2 cellular contexts compared by ENCODE assay signal in the genomic region with DNA sequence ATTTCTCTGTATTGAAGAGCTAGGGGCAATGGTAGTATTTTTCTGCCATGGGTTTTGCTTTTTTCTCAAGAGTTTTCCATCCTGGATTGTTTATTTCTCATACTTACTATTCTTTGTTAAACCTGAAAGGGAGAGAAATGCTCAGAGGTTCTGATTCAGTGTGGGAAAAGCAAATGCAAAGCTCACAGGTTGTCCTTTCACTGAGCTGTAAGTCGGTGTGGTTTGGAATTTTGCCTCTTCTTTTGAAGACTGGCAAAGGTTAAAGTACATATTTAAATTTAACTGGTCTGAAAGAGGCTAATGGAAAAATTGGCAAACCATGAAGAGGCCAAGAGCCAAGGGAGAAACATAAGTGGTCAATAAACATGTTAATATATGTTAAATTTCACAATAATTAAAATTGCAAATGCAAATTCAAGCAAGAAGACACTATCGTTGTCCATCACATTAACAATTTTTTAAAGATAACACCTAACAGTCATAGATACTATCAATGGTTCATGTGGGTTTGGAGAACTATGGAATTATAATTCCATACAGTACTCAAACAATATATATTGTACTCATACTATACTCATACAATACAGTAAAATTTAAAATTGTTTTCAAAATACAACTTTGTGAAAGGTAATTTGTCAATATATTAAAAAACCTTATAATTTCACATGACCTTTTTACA.
TF ChIP-seq lines count a peak whose summit lies in the region.

No MANE protein-coding gene starts in this region.

TF ChIP-seq in A549, 52 proteins besides CTCF, POLR2A, EP300 and RAD21 (continued from another document):
- TF ChIP-seq JUN (IDR thresholded peaks at IDR 0.05) (no peak), NFE2L2 (conservative IDR thresholded peaks at IDR 0.05; ENCODE audit: low read length) (no peak), ZNF302 (CRISPR knock-in tag; IDR thresholded peaks at IDR 0.05) (no peak)

TF ChIP-seq in WTC11, 78 proteins besides CTCF, POLR2A, EP300 and RAD21 (continued from another document):
- TF ChIP-seq, protein P1, sequence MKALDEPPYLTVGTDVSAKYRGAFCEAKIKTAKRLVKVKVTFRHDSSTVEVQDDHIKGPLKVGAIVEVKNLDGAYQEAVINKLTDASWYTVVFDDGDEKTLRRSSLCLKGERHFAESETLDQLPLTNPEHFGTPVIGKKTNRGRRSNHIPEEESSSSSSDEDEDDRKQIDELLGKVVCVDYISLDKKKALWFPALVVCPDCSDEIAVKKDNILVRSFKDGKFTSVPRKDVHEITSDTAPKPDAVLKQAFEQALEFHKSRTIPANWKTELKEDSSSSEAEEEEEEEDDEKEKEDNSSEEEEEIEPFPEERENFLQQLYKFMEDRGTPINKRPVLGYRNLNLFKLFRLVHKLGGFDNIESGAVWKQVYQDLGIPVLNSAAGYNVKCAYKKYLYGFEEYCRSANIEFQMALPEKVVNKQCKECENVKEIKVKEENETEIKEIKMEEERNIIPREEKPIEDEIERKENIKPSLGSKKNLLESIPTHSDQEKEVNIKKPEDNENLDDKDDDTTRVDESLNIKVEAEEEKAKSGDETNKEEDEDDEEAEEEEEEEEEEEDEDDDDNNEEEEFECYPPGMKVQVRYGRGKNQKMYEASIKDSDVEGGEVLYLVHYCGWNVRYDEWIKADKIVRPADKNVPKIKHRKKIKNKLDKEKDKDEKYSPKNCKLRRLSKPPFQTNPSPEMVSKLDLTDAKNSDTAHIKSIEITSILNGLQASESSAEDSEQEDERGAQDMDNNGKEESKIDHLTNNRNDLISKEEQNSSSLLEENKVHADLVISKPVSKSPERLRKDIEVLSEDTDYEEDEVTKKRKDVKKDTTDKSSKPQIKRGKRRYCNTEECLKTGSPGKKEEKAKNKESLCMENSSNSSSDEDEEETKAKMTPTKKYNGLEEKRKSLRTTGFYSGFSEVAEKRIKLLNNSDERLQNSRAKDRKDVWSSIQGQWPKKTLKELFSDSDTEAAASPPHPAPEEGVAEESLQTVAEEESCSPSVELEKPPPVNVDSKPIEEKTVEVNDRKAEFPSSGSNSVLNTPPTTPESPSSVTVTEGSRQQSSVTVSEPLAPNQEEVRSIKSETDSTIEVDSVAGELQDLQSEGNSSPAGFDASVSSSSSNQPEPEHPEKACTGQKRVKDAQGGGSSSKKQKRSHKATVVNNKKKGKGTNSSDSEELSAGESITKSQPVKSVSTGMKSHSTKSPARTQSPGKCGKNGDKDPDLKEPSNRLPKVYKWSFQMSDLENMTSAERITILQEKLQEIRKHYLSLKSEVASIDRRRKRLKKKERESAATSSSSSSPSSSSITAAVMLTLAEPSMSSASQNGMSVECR (CRISPR knock-in tag; IDR thresholded peaks at IDR 0.05; ENCODE audit: borderline replicate concordance) = no peak
- TF ChIP-seq, protein P2, sequence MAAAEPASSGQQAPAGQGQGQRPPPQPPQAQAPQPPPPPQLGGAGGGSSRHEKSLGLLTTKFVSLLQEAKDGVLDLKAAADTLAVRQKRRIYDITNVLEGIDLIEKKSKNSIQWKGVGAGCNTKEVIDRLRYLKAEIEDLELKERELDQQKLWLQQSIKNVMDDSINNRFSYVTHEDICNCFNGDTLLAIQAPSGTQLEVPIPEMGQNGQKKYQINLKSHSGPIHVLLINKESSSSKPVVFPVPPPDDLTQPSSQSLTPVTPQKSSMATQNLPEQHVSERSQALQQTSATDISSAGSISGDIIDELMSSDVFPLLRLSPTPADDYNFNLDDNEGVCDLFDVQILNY (CRISPR knock-in tag; IDR thresholded peaks at IDR 0.05) = no peak
- no peak for TF ChIP-seq ESRRA (CRISPR knock-in tag; IDR thresholded peaks at IDR 0.05; ENCODE audit: borderline replicate concordance)
- TF ChIP-seq, protein P3, sequence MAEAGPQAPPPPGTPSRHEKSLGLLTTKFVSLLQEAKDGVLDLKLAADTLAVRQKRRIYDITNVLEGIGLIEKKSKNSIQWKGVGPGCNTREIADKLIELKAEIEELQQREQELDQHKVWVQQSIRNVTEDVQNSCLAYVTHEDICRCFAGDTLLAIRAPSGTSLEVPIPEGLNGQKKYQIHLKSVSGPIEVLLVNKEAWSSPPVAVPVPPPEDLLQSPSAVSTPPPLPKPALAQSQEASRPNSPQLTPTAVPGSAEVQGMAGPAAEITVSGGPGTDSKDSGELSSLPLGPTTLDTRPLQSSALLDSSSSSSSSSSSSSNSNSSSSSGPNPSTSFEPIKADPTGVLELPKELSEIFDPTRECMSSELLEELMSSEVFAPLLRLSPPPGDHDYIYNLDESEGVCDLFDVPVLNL (CRISPR knock-in tag; IDR thresholded peaks at IDR 0.05; ENCODE audit: borderline replicate concordance, low read depth) = no peak
- TF ChIP-seq, protein P4, sequence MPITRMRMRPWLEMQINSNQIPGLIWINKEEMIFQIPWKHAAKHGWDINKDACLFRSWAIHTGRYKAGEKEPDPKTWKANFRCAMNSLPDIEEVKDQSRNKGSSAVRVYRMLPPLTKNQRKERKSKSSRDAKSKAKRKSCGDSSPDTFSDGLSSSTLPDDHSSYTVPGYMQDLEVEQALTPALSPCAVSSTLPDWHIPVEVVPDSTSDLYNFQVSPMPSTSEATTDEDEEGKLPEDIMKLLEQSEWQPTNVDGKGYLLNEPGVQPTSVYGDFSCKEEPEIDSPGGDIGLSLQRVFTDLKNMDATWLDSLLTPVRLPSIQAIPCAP (CRISPR knock-in tag; IDR thresholded peaks at IDR 0.05) = no peak
- no peak for TF ChIP-seq ETV6 (CRISPR knock-in tag; IDR thresholded peaks at IDR 0.05)
- no peak for TF ChIP-seq GABPB1 (CRISPR knock-in tag; IDR thresholded peaks at IDR 0.05)
- TF ChIP-seq, protein P5, sequence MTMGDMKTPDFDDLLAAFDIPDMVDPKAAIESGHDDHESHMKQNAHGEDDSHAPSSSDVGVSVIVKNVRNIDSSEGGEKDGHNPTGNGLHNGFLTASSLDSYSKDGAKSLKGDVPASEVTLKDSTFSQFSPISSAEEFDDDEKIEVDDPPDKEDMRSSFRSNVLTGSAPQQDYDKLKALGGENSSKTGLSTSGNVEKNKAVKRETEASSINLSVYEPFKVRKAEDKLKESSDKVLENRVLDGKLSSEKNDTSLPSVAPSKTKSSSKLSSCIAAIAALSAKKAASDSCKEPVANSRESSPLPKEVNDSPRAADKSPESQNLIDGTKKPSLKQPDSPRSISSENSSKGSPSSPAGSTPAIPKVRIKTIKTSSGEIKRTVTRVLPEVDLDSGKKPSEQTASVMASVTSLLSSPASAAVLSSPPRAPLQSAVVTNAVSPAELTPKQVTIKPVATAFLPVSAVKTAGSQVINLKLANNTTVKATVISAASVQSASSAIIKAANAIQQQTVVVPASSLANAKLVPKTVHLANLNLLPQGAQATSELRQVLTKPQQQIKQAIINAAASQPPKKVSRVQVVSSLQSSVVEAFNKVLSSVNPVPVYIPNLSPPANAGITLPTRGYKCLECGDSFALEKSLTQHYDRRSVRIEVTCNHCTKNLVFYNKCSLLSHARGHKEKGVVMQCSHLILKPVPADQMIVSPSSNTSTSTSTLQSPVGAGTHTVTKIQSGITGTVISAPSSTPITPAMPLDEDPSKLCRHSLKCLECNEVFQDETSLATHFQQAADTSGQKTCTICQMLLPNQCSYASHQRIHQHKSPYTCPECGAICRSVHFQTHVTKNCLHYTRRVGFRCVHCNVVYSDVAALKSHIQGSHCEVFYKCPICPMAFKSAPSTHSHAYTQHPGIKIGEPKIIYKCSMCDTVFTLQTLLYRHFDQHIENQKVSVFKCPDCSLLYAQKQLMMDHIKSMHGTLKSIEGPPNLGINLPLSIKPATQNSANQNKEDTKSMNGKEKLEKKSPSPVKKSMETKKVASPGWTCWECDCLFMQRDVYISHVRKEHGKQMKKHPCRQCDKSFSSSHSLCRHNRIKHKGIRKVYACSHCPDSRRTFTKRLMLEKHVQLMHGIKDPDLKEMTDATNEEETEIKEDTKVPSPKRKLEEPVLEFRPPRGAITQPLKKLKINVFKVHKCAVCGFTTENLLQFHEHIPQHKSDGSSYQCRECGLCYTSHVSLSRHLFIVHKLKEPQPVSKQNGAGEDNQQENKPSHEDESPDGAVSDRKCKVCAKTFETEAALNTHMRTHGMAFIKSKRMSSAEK (CRISPR knock-in tag; IDR thresholded peaks at IDR 0.05; ENCODE audit: borderline replicate concordance) = no peak
- no peak for TF ChIP-seq NFE2L1 (CRISPR knock-in tag; IDR thresholded peaks at IDR 0.05)
- no peak for TF ChIP-seq MYBL2 (CRISPR knock-in tag; IDR thresholded peaks at IDR 0.05)
- TF ChIP-seq TEAD4 (CRISPR knock-in tag; IDR thresholded peaks at IDR 0.05) = no peak
